Comparison of ENCODE assay signal across 8 cellular contexts in genomic region chr16:85296859-85297698, GRCh38.
A peak's percentile ranks its signal among the peaks of the same experiment; 100 is the strongest.
DNase-seq lines count a peak whose midpoint lies in the region; ATAC-seq and TF ChIP-seq lines count a peak whose summit lies in the region.

No MANE protein-coding gene starts in this region.

- H3K4me3 Mint-ChIP-seq in activated CD8-positive, alpha-beta T cell treated with anti-CD3 and anti-CD28 coated beads, Interleukin-2, amount 10 ng/mL, durations not matched to agents 7 days and 5 days, result no peak overlapping the region
- no peak overlapping the region for H3K4me3 Mint-ChIP-seq in neural progenitor cell

- no peak overlapping the region for H2AFZ ChIP-seq in neural progenitor cell (replicated peaks)

- CTCF ChIA-PET in activated CD8-positive, alpha-beta T cell treated with anti-CD3 and anti-CD28 coated beads, Interleukin-2, amount 10 ng/mL, durations not matched to agents 7 days and 5 days (lab: Charles Lee), result interaction anchor here (0.7 to 2.1 kb wide), 20 partner anchors 8 to 441 kb away, joined by 3 to 31 read pairs (median 4); no protein-coding TSS in a partner anchor

- peak; percentile 89 for ATAC-seq in activated CD8-positive, alpha-beta T cell treated with anti-CD3 and anti-CD28 coated beads, Interleukin-2, amount 10 ng/mL, durations not matched to agents 7 days and 5 days
- ATAC-seq in HG03521 (IDR thresholded peaks at IDR 0.05; ENCODE audit: unreplicated experiment) (no peak), HG03280 (IDR thresholded peaks at IDR 0.05; ENCODE audit: unreplicated experiment) (no peak), GM19467 (IDR thresholded peaks at IDR 0.05; ENCODE audit: unreplicated experiment) (no peak)

- H3K27ac Mint-ChIP-seq in activated CD8-positive, alpha-beta T cell treated with anti-CD3 and anti-CD28 coated beads, Interleukin-2, amount 10 ng/mL, durations not matched to agents 7 days and 5 days, result no peak overlapping the region
- no peak overlapping the region for H3K27ac Mint-ChIP-seq in neural progenitor cell

- H3K27ac ChIP-seq in esophagus squamous epithelium (no peak overlapping the region), neural progenitor cell (no peak overlapping the region)

- TF ChIP-seq CTCF in GM12875 (IDR thresholded peaks at IDR 0.05; ENCODE audit: borderline replicate concordance, insufficient read depth, low read depth, low read length), result peak; percentile 81
- peak; percentile 45 to 64 (median 55) for TF ChIP-seq CTCF in esophagus squamous epithelium (IDR thresholded peaks at IDR 0.05)
- peak; percentile 75 for TF ChIP-seq CTCF in neural progenitor cell (IDR thresholded peaks at IDR 0.05)

- no peaks in the 10 kb centered on the region for H3K36me3 Mint-ChIP-seq in activated CD8-positive, alpha-beta T cell treated with anti-CD3 and anti-CD28 coated beads, Interleukin-2, amount 10 ng/mL, durations not matched to agents 7 days and 5 days (ENCODE audit: low read depth)
- no peaks in the 10 kb centered on the region for H3K36me3 Mint-ChIP-seq in neural progenitor cell

- DNase-seq in NCI-H146 (lab: John Stamatoyannopoulos, UW) (peak; percentile 46), esophagus squamous epithelium (lab: John Stamatoyannopoulos, UW) (no peak), neural progenitor cell (ENCODE audit: low spot score) (peak; percentile 72)
- DNase-seq in activated CD8-positive, alpha-beta T cell treated with anti-CD3 and anti-CD28 coated beads, Interleukin-2, amount 10 ng/mL, durations not matched to agents 7 days and 5 days, result peak; percentile 72

- peaks cover 2% of the 10 kb centered on the region for H3K27me3 Mint-ChIP-seq in activated CD8-positive, alpha-beta T cell treated with anti-CD3 and anti-CD28 coated beads, Interleukin-2, amount 10 ng/mL, durations not matched to agents 7 days and 5 days (ENCODE audit: low read depth)
- H3K27me3 Mint-ChIP-seq in neural progenitor cell (ENCODE audit: insufficient read depth, low read depth), result peaks cover 28% of the 10 kb centered on the region

- H3K9me3 Mint-ChIP-seq in activated CD8-positive, alpha-beta T cell treated with anti-CD3 and anti-CD28 coated beads, Interleukin-2, amount 10 ng/mL, durations not matched to agents 7 days and 5 days (ENCODE audit: insufficient read depth), result no peaks in the 10 kb centered on the region
- peaks cover 2% of the 10 kb centered on the region for H3K9me3 Mint-ChIP-seq in neural progenitor cell

- TF ChIP-seq POLR2A in esophagus squamous epithelium (IDR thresholded peaks at IDR 0.05), result no peak

- peaks cover 0 to 7% (median 0%) of the 10 kb centered on the region in 3 donors for H3K4me1 ChIP-seq in esophagus squamous epithelium
- peaks cover 11% of the 10 kb centered on the region for H3K4me1 ChIP-seq in neural progenitor cell

- peaks cover under 1% of the 10 kb centered on the region for H3F3A ChIP-seq in neural progenitor cell (ENCODE audit: low read depth)

- H3K9me3 ChIP-seq in esophagus squamous epithelium (no peaks in the 10 kb centered on the region), neural progenitor cell (ENCODE audit: low read depth) (no peaks in the 10 kb centered on the region)

- intact Hi-C loops in esophagus squamous epithelium (cut with DNase I), result no loop called here

- POLR2A ChIA-PET in activated CD8-positive, alpha-beta T cell treated with anti-CD3 and anti-CD28 coated beads, Interleukin-2, amount 10 ng/mL, durations not matched to agents 7 days and 5 days (lab: Charles Lee), result interaction anchor here (0.6 to 1.1 kb wide), 2 partner anchors 17 to 664 kb away, joined by 3 to 4 read pairs; no protein-coding TSS in a partner anchor

- H3K9ac ChIP-seq in neural progenitor cell, result no peak overlapping the region

- no peak overlapping the region for H3K4me3 ChIP-seq in GM12875 (ENCODE audit: low read depth, low read length)
- H3K4me3 ChIP-seq in esophagus squamous epithelium, result no peak overlapping the region
- H3K4me3 ChIP-seq in neural progenitor cell, result no peak overlapping the region

- no peak overlapping the region for H3K4me2 ChIP-seq in neural progenitor cell

- no peaks in the 10 kb centered on the region for H3K36me3 ChIP-seq in esophagus squamous epithelium
- H3K36me3 ChIP-seq in neural progenitor cell, result no peaks in the 10 kb centered on the region

- WGBS in esophagus squamous epithelium, 2 donors, result 57 to 62% methylated on average over 4 to 11 of the region's 18 CpGs

- H3K79me2 ChIP-seq in neural progenitor cell (ENCODE audit: low read depth), result no peaks in the 10 kb centered on the region

- H3K27me3 ChIP-seq in esophagus squamous epithelium (peaks cover 0 to 26% (median 0%) of the 10 kb centered on the region in 4 donors), neural progenitor cell (peaks cover 17% of the 10 kb centered on the region)

- peaks cover 30% of the 10 kb centered on the region for H4K20me1 ChIP-seq in neural progenitor cell (ENCODE audit: low read depth)

- peaks cover 2% of the 10 kb centered on the region for H3K4me1 Mint-ChIP-seq in activated CD8-positive, alpha-beta T cell treated with anti-CD3 and anti-CD28 coated beads, Interleukin-2, amount 10 ng/mL, durations not matched to agents 7 days and 5 days (ENCODE audit: low read depth)
- peaks cover 33% of the 10 kb centered on the region for H3K4me1 Mint-ChIP-seq in neural progenitor cell
